ENCODE assay signal across 13 cellular contexts in genomic region chr14:96206461-96206860, GRCh38. TPM values are rescaled to one million over a fixed set of nuclear protein-coding genes. Genes with fewer than 3 reads are reported as not detected.
DNase-seq lines count a peak whose midpoint lies in the region; ATAC-seq, FAIRE-seq and TF ChIP-seq lines count a peak whose summit lies in the region.
"Had no signal": no experiment of that assay in that cellular context is flagged by ENCODE, and none has a peak within 500 bp of the region (broad histone marks: within the 10 kb centered on the region; RNA-seq: fewer than 3 reads in every experiment).

No MANE protein-coding gene starts in this region.

- no peak overlapping the region for H3K27ac ChIP-seq in K562 (ENCODE audit: extremely low read depth, low read depth, low read length)
- H3K27ac ChIP-seq in kidney (ENCODE audit: low read depth in 2 of 2, low read length in 2 of 2), result peak overlapping the region; percentile 56 to 77
- peak overlapping the region; percentile 69 to 84 (median 80) for H3K27ac ChIP-seq in transverse colon

- H3K36me3 ChIP-seq in K562 (ENCODE audit: control insufficient read depth, insufficient read depth, low read length), result no peaks in the 10 kb centered on the region
- H3K36me3 ChIP-seq in kidney (ENCODE audit: control insufficient read depth in 1 of 2, insufficient read depth in 2 of 2, low read length in 2 of 2), result no peaks in the 10 kb centered on the region
- H3K36me3 ChIP-seq in transverse colon, result no peaks in the 10 kb centered on the region

- no peak for FAIRE-seq in K562 (lab: Jason Lieb, UNC)
- no peak for FAIRE-seq in kidney (lab: Jason Lieb, UNC)
- FAIRE-seq in GM19239 (lab: Jason Lieb, UNC), result no peak
- FAIRE-seq: D721Med had no signal

- no peak for ATAC-seq in K562
- ATAC-seq: activated CD8-positive, alpha-beta T cell treated with anti-CD3 and anti-CD28 coated beads for 36 hours; Panc1 had no signal

- intact Hi-C loops in K562 (cut with micrococcal nuclease), result no loop called here
- intact Hi-C loops in kidney (cut with DNase I), result no loop called here
- intact Hi-C loops in transverse colon (cut with DNase I; ENCODE audit: low total_unique reads), result loop anchor here (10.0 kb wide), 1 partner anchor 102 kb away; no protein-coding TSS in a partner anchor

- TF ChIP-seq EP300 in Ishikawa (IDR thresholded peaks at IDR 0.05; ENCODE audit: borderline replicate concordance) (no peak), K562 (IDR thresholded peaks at IDR 0.05; ENCODE audit: low read length) (no peak), transverse colon (IDR thresholded peaks at IDR 0.05; ENCODE audit: low read depth) (no peak)

- in situ Hi-C loops in K562 (cut with MboI) (no loop called here), transverse colon (cut with MboI; ENCODE audit: low pct_ligation_motif_present in 1 of 4, low pct_unique_long_range_greater_than_20kb in 1 of 4, low sequenced_read_pairs in 3 of 4) (no loop called here)

- 2% methylated on average over 6 of the region's 8 CpGs for WGBS in K562 (ENCODE audit: insufficient coverage, low coverage, missing lambda C conversion rate)
- WGBS in transverse colon (ENCODE audit: low coverage in 1 of 2), 2 donors, result 29 to 35% methylated on average over 5 to 8 of the region's 8 CpGs

- POLR2A ChIA-PET in K562 (lab: Yijun Ruan, JAX), result no interaction called here

- no peak overlapping the region for H2AFZ ChIP-seq in K562 (ENCODE audit: low read depth, low read length)

- no peak for TF ChIP-seq POLR2A in K562 (conservative IDR thresholded peaks at IDR 0.05)
- TF ChIP-seq POLR2A in transverse colon (IDR thresholded peaks at IDR 0.05), result no peak

- CTCF ChIA-PET in K562 (lab: Yijun Ruan, JAX; ENCODE audit: low intra/inter-chr PET ratio), result no interaction called here

- H4K20me1 ChIP-seq in K562 (replicated peaks; ENCODE audit: control insufficient read depth, insufficient read depth, low read length), result no peaks in the 10 kb centered on the region; the same call in 1 of the 2 replicates

- TF ChIP-seq RAD21 in Ishikawa (IDR thresholded peaks at IDR 0.05; ENCODE audit: low read depth), result no peak
- no peak for TF ChIP-seq RAD21 in K562 (CRISPR knock-in tag; conservative IDR thresholded peaks at IDR 0.05 in 1 of 2, IDR thresholded peaks at IDR 0.05 in 1 of 2)

- H3K4me1 ChIP-seq in K562 (replicated peaks in 1 of 2; ENCODE audit: control insufficient read depth in 2 of 2, insufficient read depth in 2 of 2, low read length in 2 of 2) (peaks cover 0 to 6% of the 10 kb centered on the region in 2 experiments; a peak in 1 of 5 replicates), kidney (ENCODE audit: control insufficient read depth in 1 of 2, insufficient read depth in 1 of 2, low read depth in 1 of 2, low read length in 2 of 2) (peaks cover 0 to 5% of the 10 kb centered on the region in 2 donors), transverse colon (peaks cover 8 to 35% (median 28%) of the 10 kb centered on the region in 4 donors)

- DNase-seq in K562 (ENCODE audit: extremely low read depth in 1 of 4, low spot score in 3 of 4) (peak in 1 of 4 experiments; percentile 1), kidney (peak; percentile 64), transverse colon (peak; percentile 50), GM19239 (ENCODE audit: insufficient read length, low spot score) (no peak), SHP77 (lab: John Stamatoyannopoulos, UW) (no peak), Kasumi-1 (lab: John Stamatoyannopoulos, UW) (no peak)
- DNase-seq: activated naive CD4-positive, alpha-beta T cell treated with Interleukin-2 at 50 U/mL for 16 hours; erythroblast; MM.1S had no signal

- BruUV-seq in K562 (replicated peaks; lab: Mats Ljungman, UMichigan), result no TSS peak

- H3K4me2 ChIP-seq in K562 (ENCODE audit: insufficient read depth, low read length), result no peak overlapping the region

- no peaks in the 10 kb centered on the region for H3K9me1 ChIP-seq in K562 (ENCODE audit: control insufficient read depth, insufficient read depth, low read length)

- TF ChIP-seq CTCF in K562 (IDR thresholded peaks at IDR 0.05 in 2 of 3, conservative IDR thresholded peaks at IDR 0.05 in 1 of 3; ENCODE audit: insufficient read depth in 2 of 3, low read depth in 1 of 3, low read length in 3 of 3) (no peak), kidney (IDR thresholded peaks at IDR 0.05; ENCODE audit: borderline replicate concordance, extremely low read depth, insufficient read depth) (no peak), transverse colon (IDR thresholded peaks at IDR 0.05) (no peak)

- H3K27me3 ChIP-seq in K562 (ENCODE audit: control insufficient read depth in 2 of 2, insufficient read depth in 2 of 2, low read length in 2 of 2), result peaks cover 5 to 51% of the 10 kb centered on the region in 2 experiments
- no peaks in the 10 kb centered on the region for H3K27me3 ChIP-seq in transverse colon

- H3K9ac ChIP-seq in K562 (ENCODE audit: insufficient read depth in 1 of 2, low read depth in 2 of 2, low read length in 2 of 2) (no peak overlapping the region), kidney (ENCODE audit: low read length in 2 of 2) (peak overlapping the region; percentile 43 to 78)

- H3K9me3 ChIP-seq in K562 (replicated peaks; ENCODE audit: control insufficient read depth, insufficient read depth, low read depth, low read length) (no peaks in the 10 kb centered on the region), kidney (ENCODE audit: control insufficient read depth in 1 of 2, low read length in 2 of 2) (no peaks in the 10 kb centered on the region), transverse colon (no peaks in the 10 kb centered on the region)

- H3K4me3 ChIP-seq in K562 (no peak overlapping the region), kidney (ENCODE audit: low read length in 2 of 2) (peak overlapping the region; percentile 58 to 73), transverse colon (peak overlapping the region in 2 of 4 donors; percentile 38 to 51)

- no peaks in the 10 kb centered on the region for H3K79me2 ChIP-seq in K562 (ENCODE audit: control insufficient read depth, insufficient read depth, low read length)

TF ChIP-seq in Ishikawa, 13 proteins besides CTCF, POLR2A, EP300 and RAD21 (continues in another document):
- 0 out of 2 replicates have a peak, but pooled peaks have one; percentile 23 for TF ChIP-seq USF1 (IDR thresholded peaks at IDR 0.05)

TF ChIP-seq in K562, 482 proteins besides CTCF, POLR2A, EP300 and RAD21 (continues in another document):
- no peak for TF ChIP-seq PHB2 (IDR thresholded peaks at IDR 0.05; ENCODE audit: low read depth)

RNA-seq across cellular contexts. Expression of gene BDKRB2, which starts 1.8 kb away (rescaled TPM):
- not detected in 2 replicates for total RNA-seq in K562 (2011; cell fraction: chromatin; rRNA removed; ENCODE audit: low replicate concordance)
- not detected in 2 replicates for total RNA-seq in K562 (2011; cell fraction: nucleolus; rRNA removed)
- total RNA-seq in K562 (2011; cell fraction: nucleoplasm; rRNA removed), result not detected in 2 replicates
- total RNA-seq in K562 (2014; rRNA removed) (not detected in 2 replicates), K562 (2014; rRNA removed; fragmentation: Illumina TruSeq; extraction: Trizol) (not detected in 2 replicates), K562 (2015; rRNA removed; fragmentation: Illumina TruSeq; extraction: Trizol) (not detected in 2 replicates), K562 (2021) (0.02 TPM in 1 of 2 replicates, not detected in the other), kidney (16.1 TPM), transverse colon (10 to 100 TPM in 3 of 4 donors, 1 to 10 TPM in 1; 2.6 to 19.8 (median 17.4) TPM)
- polyA plus RNA-seq in K562 (2011; rRNA removed) (not detected in 2 replicates), K562 (2014; fragmentation: Illumina TruSeq; extraction: Trizol) (not detected in 2 replicates), K562 (2014; fragmentation: Nextera tagmentation; extraction: Ambion mirVana) (not detected), K562 (2014; rRNA removed) (not detected in 2 replicates), kidney (ENCODE audit: insufficient read depth, low read depth, low replicate concordance) (7.4 TPM)
- polyA plus RNA-seq in K562 (2011; cell fraction: cytosol; rRNA removed), result not detected in 2 replicates
- not detected in 2 replicates for polyA plus RNA-seq in K562 (2011; cell fraction: nucleus; rRNA removed)
- not detected in 2 replicates for polyA plus RNA-seq in K562 (2012)
- polyA minus RNA-seq in K562 (2011; rRNA and poly(A)+ RNA removed), result not detected in 2 replicates
- not detected in 2 replicates for polyA minus RNA-seq in K562 (2011; cell fraction: cytosol; rRNA and poly(A)+ RNA removed)
- not detected in 2 replicates for polyA minus RNA-seq in K562 (2011; cell fraction: nucleus; rRNA and poly(A)+ RNA removed)
- total RNA-seq: activated CD8-positive, alpha-beta T cell treated with anti-CD3 and anti-CD28 coated beads for 36 hours had no signal

RNA-seq across cellular contexts. Expression of gene BDKRB1, which starts 49.5 kb away (rescaled TPM):
- not detected in 2 replicates for total RNA-seq in K562 (2011; cell fraction: chromatin; rRNA removed; ENCODE audit: low replicate concordance)
- total RNA-seq in K562 (2011; cell fraction: nucleolus; rRNA removed), result not detected in 2 replicates
- total RNA-seq in K562 (2011; cell fraction: nucleoplasm; rRNA removed), result not detected in 2 replicates
- total RNA-seq in K562 (2014; rRNA removed), result 0.09 and 0.29 TPM in 2 replicates
- 0.07 and 0.13 TPM in 2 replicates for total RNA-seq in K562 (2014; rRNA removed; fragmentation: Illumina TruSeq; extraction: Trizol)
- 0.22 TPM in 1 of 2 replicates, not detected in the other for total RNA-seq in K562 (2015; rRNA removed; fragmentation: Illumina TruSeq; extraction: Trizol)
- total RNA-seq in K562 (2021), result 0.09 and 0.20 TPM in 2 replicates
- 0.10 TPM in 1 of 2 replicates, not detected in the other for polyA plus RNA-seq in K562 (2011; rRNA removed)
- 0.12 TPM in 1 of 2 replicates, not detected in the other for polyA plus RNA-seq in K562 (2011; cell fraction: cytosol; rRNA removed)
- polyA plus RNA-seq in K562 (2011; cell fraction: nucleus; rRNA removed), result 0.13 TPM in 1 of 2 replicates, not detected in the other
- 0.18 and 0.58 TPM in 2 replicates for polyA plus RNA-seq in K562 (2012)
- polyA plus RNA-seq in K562 (2014; fragmentation: Illumina TruSeq; extraction: Trizol), result 0.06 and 0.11 TPM in 2 replicates
- polyA plus RNA-seq in K562 (2014; fragmentation: Nextera tagmentation; extraction: Ambion mirVana), result under 1 TPM in 1 of 2 experiments, not detected in 1; 0.06 TPM
- 0.23 TPM in 1 of 2 replicates, not detected in the other for polyA plus RNA-seq in K562 (2014; rRNA removed)
- polyA minus RNA-seq in K562 (2011; rRNA and poly(A)+ RNA removed), result not detected in 2 replicates
- polyA minus RNA-seq in K562 (2011; cell fraction: cytosol; rRNA and poly(A)+ RNA removed), result not detected in 2 replicates
- polyA minus RNA-seq in K562 (2011; cell fraction: nucleus; rRNA and poly(A)+ RNA removed), result 0.27 TPM in 1 of 2 replicates, not detected in the other
- 1.2 TPM for total RNA-seq in kidney
- 1.5 TPM for polyA plus RNA-seq in kidney (ENCODE audit: insufficient read depth, low read depth, low replicate concordance)
- total RNA-seq in transverse colon, result 1 to 10 TPM; 1.1 to 4.4 (median 2.3) TPM
- total RNA-seq: activated CD8-positive, alpha-beta T cell treated with anti-CD3 and anti-CD28 coated beads for 36 hours had no signal

Comparison
In these comparisons a context has a peak if more than half of its experiments do, and no peak if none do; other contexts are left out.
1. DNase-seq: peak in kidney (single experiment) and transverse colon (single experiment); none in GM19239 (single experiment), SHP77 (0 of 2) and Kasumi-1 (0 of 2).
2. H3K9ac ChIP-seq: peak in kidney (2 of 2); none in K562 (0 of 2).